ENCODE assay signal across 8 cellular contexts in genomic region chr4:176065365-176066249, GRCh38. TPM values are rescaled to one million over a fixed set of nuclear protein-coding genes. Genes with fewer than 3 reads are reported as not detected.
DNase-seq lines count a peak whose midpoint lies in the region; ATAC-seq and TF ChIP-seq lines count a peak whose summit lies in the region.

Gene WDR17, plus strand, starts transcription at chr4:176065841. Its CDS starts 45,740 bp downstream, at chr4:176111581.

- no peak for TF ChIP-seq CTCF in fibroblast of pulmonary artery (IDR thresholded peaks at IDR 0.05; ENCODE audit: low read length, missing control alignments)

- DNase-seq in DMS53 (lab: John Stamatoyannopoulos, UW): peak; percentile 97
- DNase-seq in Karpas-422: peak; percentile 93
- peak; percentile 26 for DNase-seq in RPMI8226
- peak; percentile 57 for DNase-seq in fibroblast of pulmonary artery (ENCODE audit: low read depth)
- DNase-seq in natural killer cell treated with Interleukin-12 subunit alpha and Interleukin-12 subunit beta and Interleukin-15 and Interleukin-18, amount 100 ng/mL, for 72 hours (ENCODE audit: low spot score): peak; percentile 65
- peak; percentile 88 for DNase-seq in stimulated activated naive B cell treated with anti-CD40 and anti-IgM and Interleukin-4, amounts not matched to agents 10 μg/mL and 1 μg/mL and 100 μg/mL, for 72 hours

- no peaks in the 10 kb centered on the region for H3K36me3 Mint-ChIP-seq in activated T-helper 17 cell treated with anti-CD3 and anti-CD28 coated beads, Interleukin-2, amount 50 U/mL, for 72 hours (ENCODE audit: low read depth)
- peaks cover 5% of the 10 kb centered on the region for H3K36me3 Mint-ChIP-seq in natural killer cell treated with Interleukin-12 subunit alpha and Interleukin-12 subunit beta and Interleukin-15 and Interleukin-18, amount 100 ng/mL, for 72 hours
- H3K36me3 Mint-ChIP-seq in stimulated activated naive B cell treated with anti-CD40 and anti-IgM and Interleukin-4, amounts not matched to agents 10 μg/mL and 1 μg/mL and 100 μg/mL, for 72 hours: no peaks in the 10 kb centered on the region

- H3K4me3 ChIP-seq in Karpas-422 (ENCODE audit: low read length): peak within 1 kb of the TSS; percentile 74
- peak within 1 kb of the TSS; percentile 55 for H3K4me3 ChIP-seq in fibroblast of pulmonary artery (replicated peaks; ENCODE audit: low read depth, low read length)

- H3K9me3 Mint-ChIP-seq in activated T-helper 17 cell treated with anti-CD3 and anti-CD28 coated beads, Interleukin-2, amount 50 U/mL, for 72 hours: no peaks in the 10 kb centered on the region
- H3K9me3 Mint-ChIP-seq in natural killer cell treated with Interleukin-12 subunit alpha and Interleukin-12 subunit beta and Interleukin-15 and Interleukin-18, amount 100 ng/mL, for 72 hours: no peaks in the 10 kb centered on the region
- H3K9me3 Mint-ChIP-seq in stimulated activated naive B cell treated with anti-CD40 and anti-IgM and Interleukin-4, amounts not matched to agents 10 μg/mL and 1 μg/mL and 100 μg/mL, for 72 hours: no peaks in the 10 kb centered on the region

- H3K36me3 ChIP-seq in Karpas-422 (ENCODE audit: insufficient read depth, low read length): no peaks in the 10 kb centered on the region

- H3K4me3 Mint-ChIP-seq in activated T-helper 17 cell treated with anti-CD3 and anti-CD28 coated beads, Interleukin-2, amount 50 U/mL, for 72 hours: peak within 1 kb of the TSS; percentile 86
- H3K4me3 Mint-ChIP-seq in natural killer cell treated with Interleukin-12 subunit alpha and Interleukin-12 subunit beta and Interleukin-15 and Interleukin-18, amount 100 ng/mL, for 72 hours: peak within 1 kb of the TSS; percentile 63
- H3K4me3 Mint-ChIP-seq in stimulated activated naive B cell treated with anti-CD40 and anti-IgM and Interleukin-4, amounts not matched to agents 10 μg/mL and 1 μg/mL and 100 μg/mL, for 72 hours: peak within 1 kb of the TSS; percentile 95 to 96

- no peaks in the 10 kb centered on the region for H3K27me3 ChIP-seq in Karpas-422 (ENCODE audit: low read length)

- peak within 1 kb of the TSS; percentile 97 for H2AFZ ChIP-seq in Karpas-422 (ENCODE audit: low read length)

- H3K9me3 ChIP-seq in Karpas-422 (ENCODE audit: low read length): no peaks in the 10 kb centered on the region

- H3K9ac ChIP-seq in Karpas-422 (ENCODE audit: low read length): peak within 1 kb of the TSS; percentile 62

- peak within 1 kb of the TSS; percentile 40 for H3K27ac Mint-ChIP-seq in activated T-helper 17 cell treated with anti-CD3 and anti-CD28 coated beads, Interleukin-2, amount 50 U/mL, for 72 hours
- no peak within 1 kb of the TSS for H3K27ac Mint-ChIP-seq in natural killer cell treated with Interleukin-12 subunit alpha and Interleukin-12 subunit beta and Interleukin-15 and Interleukin-18, amount 100 ng/mL, for 72 hours
- peak within 1 kb of the TSS; percentile 88 for H3K27ac Mint-ChIP-seq in stimulated activated naive B cell treated with anti-CD40 and anti-IgM and Interleukin-4, amounts not matched to agents 10 μg/mL and 1 μg/mL and 100 μg/mL, for 72 hours

- H3K4me1 ChIP-seq in Karpas-422 (ENCODE audit: low read length): peaks cover 5% of the 10 kb centered on the region

- no peak within 1 kb of the TSS for H3K27ac ChIP-seq in Karpas-422 (ENCODE audit: low read length)

- no peaks in the 10 kb centered on the region for H4K20me1 ChIP-seq in Karpas-422 (ENCODE audit: insufficient read depth, low read depth, low read length)

- no peaks in the 10 kb centered on the region for H3K9me2 ChIP-seq in Karpas-422 (replicated peaks; ENCODE audit: insufficient read depth, low read length)

- peak within 1 kb of the TSS; percentile 81 for H3K4me2 ChIP-seq in Karpas-422 (ENCODE audit: low read depth, low read length, poor library complexity, severe bottlenecking)

- peaks cover 10% of the 10 kb centered on the region for H3K4me1 Mint-ChIP-seq in activated T-helper 17 cell treated with anti-CD3 and anti-CD28 coated beads, Interleukin-2, amount 50 U/mL, for 72 hours
- peaks cover 5 to 8% of the 10 kb centered on the region in 2 donors for H3K4me1 Mint-ChIP-seq in natural killer cell treated with Interleukin-12 subunit alpha and Interleukin-12 subunit beta and Interleukin-15 and Interleukin-18, amount 100 ng/mL, for 72 hours (ENCODE audit: low read depth in 2 of 2)
- H3K4me1 Mint-ChIP-seq in stimulated activated naive B cell treated with anti-CD40 and anti-IgM and Interleukin-4, amounts not matched to agents 10 μg/mL and 1 μg/mL and 100 μg/mL, for 72 hours: peaks cover 7 to 12% of the 10 kb centered on the region in 2 donors

- H3K79me2 ChIP-seq in Karpas-422 (ENCODE audit: low read length): no peaks in the 10 kb centered on the region

- H3K27me3 Mint-ChIP-seq in activated T-helper 17 cell treated with anti-CD3 and anti-CD28 coated beads, Interleukin-2, amount 50 U/mL, for 72 hours: peaks cover 23% of the 10 kb centered on the region
- H3K27me3 Mint-ChIP-seq in natural killer cell treated with Interleukin-12 subunit alpha and Interleukin-12 subunit beta and Interleukin-15 and Interleukin-18, amount 100 ng/mL, for 72 hours: peaks cover 7 to 10% of the 10 kb centered on the region in 2 donors
- peaks cover 0 to 19% of the 10 kb centered on the region in 2 donors for H3K27me3 Mint-ChIP-seq in stimulated activated naive B cell treated with anti-CD40 and anti-IgM and Interleukin-4, amounts not matched to agents 10 μg/mL and 1 μg/mL and 100 μg/mL, for 72 hours

- ATAC-seq in GM21786 (IDR thresholded peaks at IDR 0.05; ENCODE audit: unreplicated experiment): peak; percentile 100
- ATAC-seq in activated T-helper 17 cell treated with anti-CD3 and anti-CD28 coated beads, Interleukin-2, amount 50 U/mL, for 72 hours (replicated peaks): peak; percentile 98
- peak; percentile 95 for ATAC-seq in natural killer cell treated with Interleukin-12 subunit alpha and Interleukin-12 subunit beta and Interleukin-15 and Interleukin-18, amount 100 ng/mL, for 72 hours
- peak; percentile 100 for ATAC-seq in stimulated activated naive B cell treated with anti-CD40 and anti-IgM and Interleukin-4, amounts not matched to agents 10 μg/mL and 1 μg/mL and 100 μg/mL, for 72 hours (replicated peaks)

RNA-seq across cellular contexts. Expression of gene WDR17, which starts in this region (rescaled TPM):
- 2.2 and 3.8 TPM in 2 replicates for total RNA-seq in Karpas-422 (2014; rRNA removed; shearing (Covaris generic); ENCODE audit: low replicate concordance)
- total RNA-seq in activated T-helper 17 cell treated with anti-CD3 and anti-CD28 coated beads, Interleukin-2, amount 50 U/mL, for 72 hours: 1 to 10 TPM; 1.3 to 2.9 TPM
- total RNA-seq in natural killer cell treated with Interleukin-12 subunit alpha and Interleukin-12 subunit beta and Interleukin-15 and Interleukin-18, amount 100 ng/mL, for 72 hours: under 1 TPM in 1 of 2 donors, not detected in 1; 0.39 TPM

Comparison
In these comparisons a context has a peak if more than half of its experiments do, and no peak if none do; other contexts are left out.
1. Peak in DNase-seq and ATAC-seq in natural killer cell treated with Interleukin-12 subunit alpha and Interleukin-12 subunit beta and Interleukin-15 and Interleukin-18, amount 100 ng/mL, for 72 hours; RNA of the gene not detected or under 1 TPM.
2. DNase-seq: peak in every context shown above with its lines; median percentile 97 in DMS53; 93 in Karpas-422; 88 in stimulated activated naive B cell treated with anti-CD40 and anti-IgM and Interleukin-4, amounts not matched to agents 10 μg/mL and 1 μg/mL and 100 μg/mL, for 72 hours; 65 in natural killer cell treated with Interleukin-12 subunit alpha and Interleukin-12 subunit beta and Interleukin-15 and Interleukin-18, amount 100 ng/mL, for 72 hours; 57 in fibroblast of pulmonary artery; 26 in RPMI8226.
3. H3K27ac Mint-ChIP-seq: peak in activated T-helper 17 cell treated with anti-CD3 and anti-CD28 coated beads, Interleukin-2, amount 50 U/mL, for 72 hours (single experiment) and stimulated activated naive B cell treated with anti-CD40 and anti-IgM and Interleukin-4, amounts not matched to agents 10 μg/mL and 1 μg/mL and 100 μg/mL, for 72 hours (single experiment); none in natural killer cell treated with Interleukin-12 subunit alpha and Interleukin-12 subunit beta and Interleukin-15 and Interleukin-18, amount 100 ng/mL, for 72 hours (0 of 2).
4. Peak in every context shown above with its lines, with median percentiles within 50 percentile points of each other: ATAC-seq and H3K4me3 Mint-ChIP-seq.